10 cellular contexts compared by ENCODE assay signal in the genomic region with DNA sequence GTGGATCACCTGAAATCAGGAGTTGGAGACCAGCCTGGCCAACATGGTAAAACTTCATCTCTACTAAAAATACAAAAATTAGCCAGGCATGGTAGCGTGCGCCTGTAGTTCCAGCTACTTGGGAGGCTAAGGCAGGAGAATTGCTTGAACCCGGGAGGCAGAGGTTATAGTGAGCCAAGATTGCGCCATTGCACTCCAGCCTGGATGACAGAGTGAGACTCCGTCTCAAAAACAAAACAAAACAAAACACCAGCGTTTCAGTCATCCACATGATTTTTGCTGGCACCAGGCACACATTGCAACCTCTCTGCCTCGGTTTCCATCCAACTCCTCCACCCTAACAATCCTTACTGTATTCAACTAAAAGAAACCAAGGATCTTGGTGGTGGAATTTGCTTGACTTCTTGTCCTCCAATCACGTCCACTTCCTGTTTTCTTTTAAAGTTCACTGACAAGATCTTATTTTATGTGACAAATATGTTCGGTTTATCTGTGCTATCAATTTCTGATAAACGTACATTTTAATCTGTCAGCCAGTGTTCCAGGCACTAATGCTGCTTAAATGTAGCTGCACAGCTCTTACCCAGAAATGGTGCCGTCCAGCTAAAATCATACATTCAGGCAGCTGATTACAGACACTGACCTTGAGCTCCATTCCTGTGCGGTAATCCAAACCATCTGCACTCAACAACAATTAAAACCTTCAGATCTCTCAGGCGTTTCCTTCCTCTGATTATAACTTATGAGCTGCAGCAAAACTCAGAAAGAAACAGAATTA. TPM values are rescaled to one million over a fixed set of nuclear protein-coding genes. Genes with fewer than 3 reads are reported as not detected.
A peak's percentile ranks its signal among the peaks of the same experiment; 100 is the strongest.
DNase-seq lines count a peak whose midpoint lies in the region; ATAC-seq and TF ChIP-seq lines count a peak whose summit lies in the region.
"Had no signal": no experiment of that assay in that cellular context is flagged by ENCODE, and none has a peak within 500 bp of the region (broad histone marks: within the 10 kb centered on the region; RNA-seq: fewer than 3 reads in every experiment).

No MANE protein-coding gene starts in this region.

- H3K36me3 ChIP-seq in ovary = no peaks in the 10 kb centered on the region

- intact Hi-C loops in activated CD4-positive, alpha-beta memory T cell treated with anti-CD3 and anti-CD28 coated beads for 36 hours (cut with micrococcal nuclease) = loop anchor here (5.0 kb wide), 1 partner anchor 36 kb away; no protein-coding TSS in a partner anchor
- intact Hi-C loops in right cardiac atrium (cut with DNase I) = no loop called here
- intact Hi-C loops in ovary (cut with DNase I) = no loop called here

- peak; percentile 11 for DNase-seq in activated CD4-positive, alpha-beta T cell treated with anti-CD3 and anti-CD28 coated beads, Interleukin-2, amount 10 ng/mL, durations not matched to agents 7 days and 5 days
- DNase-seq in activated CD4-positive, alpha-beta T cell treated with anti-CD3 and anti-CD28 coated beads, Interleukin-2, amount 50 U/mL, for 1 hour = no peak
- no peak for DNase-seq in activated CD4-positive, alpha-beta memory T cell treated with anti-CD3 and anti-CD28 coated beads for 36 hours
- DNase-seq in right cardiac atrium (no peak), ovary (no peak)
- DNase-seq in stimulated activated naive CD8-positive, alpha-beta T cell treated with anti-CD3 and anti-CD28 coated beads, Interleukin-15, amount 100 ng/mL, for 72 hours = no peak
- no peak for DNase-seq in stimulated activated CD4-positive, alpha-beta T cell treated with anti-CD3 and anti-CD28 coated beads, Interleukin-2, amount 100 ng/mL, for 48 hours
- DNase-seq: activated CD8-positive, alpha-beta memory T cell treated with anti-CD3 and anti-CD28 coated beads for 24 hours; NCI-H446 treated with DMSO at 0.1 percent for 48 hours had no signal

- H3K27me3 Mint-ChIP-seq in activated CD4-positive, alpha-beta T cell treated with anti-CD3 and anti-CD28 coated beads, Interleukin-2, amount 10 ng/mL, durations not matched to agents 7 days and 5 days = no peaks in the 10 kb centered on the region
- H3K27me3 Mint-ChIP-seq in activated CD4-positive, alpha-beta memory T cell treated with anti-CD3 and anti-CD28 coated beads for 36 hours = no peaks in the 10 kb centered on the region
- H3K27me3 Mint-ChIP-seq in stimulated activated naive CD8-positive, alpha-beta T cell treated with anti-CD3 and anti-CD28 coated beads, Interleukin-15, amount 100 ng/mL, for 72 hours = no peaks in the 10 kb centered on the region

- ATAC-seq in right cardiac atrium = peak; percentile 47 to 49
- no peak for ATAC-seq in stimulated activated naive CD8-positive, alpha-beta T cell treated with anti-CD3 and anti-CD28 coated beads, Interleukin-15, amount 100 ng/mL, for 72 hours
- ATAC-seq in GM18505 (IDR thresholded peaks at IDR 0.05; ENCODE audit: unreplicated experiment) = no peak

- no peak for TF ChIP-seq EP300 in ovary (IDR thresholded peaks at IDR 0.05)

- H3K27ac ChIP-seq in right cardiac atrium (ENCODE audit: low read length) (peak overlapping the region; percentile 64), ovary (peak overlapping the region in 1 of 2 donors; percentile 1)

- H3K9me3 ChIP-seq in right cardiac atrium (ENCODE audit: control insufficient read depth, low read length) (no peaks in the 10 kb centered on the region), ovary (no peaks in the 10 kb centered on the region)

- POLR2A ChIA-PET in activated CD4-positive, alpha-beta T cell treated with anti-CD3 and anti-CD28 coated beads, Interleukin-2, amount 10 ng/mL, durations not matched to agents 7 days and 5 days (lab: Charles Lee) = interaction anchor here (0.6 kb wide), 2 partner anchors 115 to 365 kb away, joined by 3 to 6 read pairs; no protein-coding TSS in a partner anchor
- POLR2A ChIA-PET in activated CD4-positive, alpha-beta memory T cell treated with anti-CD3 and anti-CD28 coated beads for 36 hours (lab: Charles Lee) = interaction anchor here (1.2 kb wide), 2 partner anchors 26 to 31 kb away, joined by 3 read pairs; no protein-coding TSS in a partner anchor

- 42% methylated on average over 13 of the region's 13 CpGs for WGBS in right cardiac atrium
- 23 to 29% (median 26%) methylated on average over 13 of the region's 13 CpGs for WGBS in ovary, 3 donors

- no peak for TF ChIP-seq POLR2A in GM18505 (IDR thresholded peaks at IDR 0.05; ENCODE audit: borderline replicate concordance, extremely low read depth, insufficient read depth, insufficient read length)
- no peak for TF ChIP-seq POLR2A in ovary (IDR thresholded peaks at IDR 0.05)

- no peak for TF ChIP-seq CTCF in ovary (IDR thresholded peaks at IDR 0.05)

- peaks cover 22% of the 10 kb centered on the region for H3K4me1 Mint-ChIP-seq in activated CD4-positive, alpha-beta T cell treated with anti-CD3 and anti-CD28 coated beads, Interleukin-2, amount 10 ng/mL, durations not matched to agents 7 days and 5 days
- peaks cover 28% of the 10 kb centered on the region for H3K4me1 Mint-ChIP-seq in activated CD4-positive, alpha-beta memory T cell treated with anti-CD3 and anti-CD28 coated beads for 36 hours (ENCODE audit: low read depth)
- peaks cover 18% of the 10 kb centered on the region for H3K4me1 Mint-ChIP-seq in stimulated activated naive CD8-positive, alpha-beta T cell treated with anti-CD3 and anti-CD28 coated beads, Interleukin-15, amount 100 ng/mL, for 72 hours

- H3K36me3 Mint-ChIP-seq in activated CD4-positive, alpha-beta T cell treated with anti-CD3 and anti-CD28 coated beads, Interleukin-2, amount 10 ng/mL, durations not matched to agents 7 days and 5 days (ENCODE audit: low read depth) = no peaks in the 10 kb centered on the region
- no peaks in the 10 kb centered on the region for H3K36me3 Mint-ChIP-seq in activated CD4-positive, alpha-beta memory T cell treated with anti-CD3 and anti-CD28 coated beads for 36 hours

- H3K27ac Mint-ChIP-seq in activated CD4-positive, alpha-beta T cell treated with anti-CD3 and anti-CD28 coated beads, Interleukin-2, amount 10 ng/mL, durations not matched to agents 7 days and 5 days = peak overlapping the region; percentile 85
- H3K27ac Mint-ChIP-seq in activated CD4-positive, alpha-beta memory T cell treated with anti-CD3 and anti-CD28 coated beads for 36 hours = peak overlapping the region; percentile 63
- peak overlapping the region; percentile 17 to 53 for H3K27ac Mint-ChIP-seq in stimulated activated naive CD8-positive, alpha-beta T cell treated with anti-CD3 and anti-CD28 coated beads, Interleukin-15, amount 100 ng/mL, for 72 hours

- CTCF ChIA-PET in activated CD4-positive, alpha-beta T cell treated with anti-CD3 and anti-CD28 coated beads, Interleukin-2, amount 10 ng/mL, durations not matched to agents 7 days and 5 days (lab: Charles Lee) = interaction anchor here (0.5 to 2.5 kb wide), 6 partner anchors 20 to 215 kb away, joined by 3 to 7 read pairs (median 4); no protein-coding TSS in a partner anchor
- CTCF ChIA-PET in activated CD4-positive, alpha-beta memory T cell treated with anti-CD3 and anti-CD28 coated beads for 36 hours (lab: Charles Lee) = interaction anchor here (1.1 to 1.7 kb wide), 3 partner anchors 23 to 114 kb away, joined by 3 to 10 read pairs (median 9); no protein-coding TSS in a partner anchor

- H3K27me3 ChIP-seq in right cardiac atrium (ENCODE audit: control insufficient read depth, insufficient read depth) (no peaks in the 10 kb centered on the region), ovary (no peaks in the 10 kb centered on the region)

- H3K4me3 ChIP-seq in right cardiac atrium (ENCODE audit: low read length) = peak overlapping the region; percentile 54
- H3K4me3 ChIP-seq in ovary = no peak overlapping the region

- H3K4me1 ChIP-seq in right cardiac atrium (ENCODE audit: control insufficient read depth, insufficient read depth, low read length) = peaks cover 9% of the 10 kb centered on the region
- peaks cover 6% of the 10 kb centered on the region for H3K4me1 ChIP-seq in ovary (ENCODE audit: insufficient read depth)

- peak overlapping the region; percentile 8 for H3K4me3 Mint-ChIP-seq in activated CD4-positive, alpha-beta T cell treated with anti-CD3 and anti-CD28 coated beads, Interleukin-2, amount 10 ng/mL, durations not matched to agents 7 days and 5 days
- peak overlapping the region; percentile 45 for H3K4me3 Mint-ChIP-seq in activated CD4-positive, alpha-beta memory T cell treated with anti-CD3 and anti-CD28 coated beads for 36 hours
- H3K4me3 Mint-ChIP-seq in stimulated activated naive CD8-positive, alpha-beta T cell treated with anti-CD3 and anti-CD28 coated beads, Interleukin-15, amount 100 ng/mL, for 72 hours = peak overlapping the region; percentile 72 to 75

- H3K9me3 Mint-ChIP-seq in activated CD4-positive, alpha-beta T cell treated with anti-CD3 and anti-CD28 coated beads, Interleukin-2, amount 10 ng/mL, durations not matched to agents 7 days and 5 days = no peaks in the 10 kb centered on the region
- no peaks in the 10 kb centered on the region for H3K9me3 Mint-ChIP-seq in activated CD4-positive, alpha-beta memory T cell treated with anti-CD3 and anti-CD28 coated beads for 36 hours
- no peaks in the 10 kb centered on the region for H3K9me3 Mint-ChIP-seq in stimulated activated naive CD8-positive, alpha-beta T cell treated with anti-CD3 and anti-CD28 coated beads, Interleukin-15, amount 100 ng/mL, for 72 hours

RNA-seq across cellular contexts. Expression of a gene that starts 26.7 kb away (rescaled TPM):
- total RNA-seq in activated CD4-positive, alpha-beta T cell treated with anti-CD3 and anti-CD28 coated beads, Interleukin-2, amount 10 ng/mL, durations not matched to agents 7 days and 5 days = 100 to 1,000 TPM; 114 to 115 TPM
- 10 to 100 TPM; 40.6 to 40.7 TPM for total RNA-seq in activated CD4-positive, alpha-beta memory T cell treated with anti-CD3 and anti-CD28 coated beads for 36 hours
- 100 to 1,000 TPM; 111 to 154 (median 122) TPM for total RNA-seq in right cardiac atrium
- 44.6 TPM for polyA plus RNA-seq in right cardiac atrium
- 10 to 100 TPM; 20.3 to 64.5 (median 38.0) TPM for total RNA-seq in ovary
- 10 to 100 TPM; 18.2 to 31.4 TPM for polyA plus RNA-seq in ovary

Comparison
In these comparisons a context has a peak if more than half of its experiments do, and no peak if none do; other contexts are left out.
1. H3K27ac Mint-ChIP-seq: peak in every context shown above with its lines; median percentile 85 in activated CD4-positive, alpha-beta T cell treated with anti-CD3 and anti-CD28 coated beads, Interleukin-2, amount 10 ng/mL, durations not matched to agents 7 days and 5 days; 63 in activated CD4-positive, alpha-beta memory T cell treated with anti-CD3 and anti-CD28 coated beads for 36 hours; 35 in stimulated activated naive CD8-positive, alpha-beta T cell treated with anti-CD3 and anti-CD28 coated beads, Interleukin-15, amount 100 ng/mL, for 72 hours.
2. H3K4me3 Mint-ChIP-seq: peak in every context shown above with its lines; median percentile 74 in stimulated activated naive CD8-positive, alpha-beta T cell treated with anti-CD3 and anti-CD28 coated beads, Interleukin-15, amount 100 ng/mL, for 72 hours; 45 in activated CD4-positive, alpha-beta memory T cell treated with anti-CD3 and anti-CD28 coated beads for 36 hours; 8 in activated CD4-positive, alpha-beta T cell treated with anti-CD3 and anti-CD28 coated beads, Interleukin-2, amount 10 ng/mL, durations not matched to agents 7 days and 5 days.
3. ATAC-seq: peak in right cardiac atrium (2 of 2); none in stimulated activated naive CD8-positive, alpha-beta T cell treated with anti-CD3 and anti-CD28 coated beads, Interleukin-15, amount 100 ng/mL, for 72 hours (single experiment) and GM18505 (single experiment).